In genomic region chr12:26188641-26189040, GRCh38 we compare ENCODE assay signal across 16 cellular contexts. TPM values are rescaled to one million over a fixed set of nuclear protein-coding genes. Genes with fewer than 3 reads are reported as not detected.
DNase-seq lines count a peak whose midpoint lies in the region; ATAC-seq and TF ChIP-seq lines count a peak whose summit lies in the region.
"Had no signal": no experiment of that assay in that cellular context is flagged by ENCODE, and none has a peak within 500 bp of the region (broad histone marks: within the 10 kb centered on the region; RNA-seq: fewer than 3 reads in every experiment).

No MANE protein-coding gene starts in this region.

- peak; percentile 44 for ATAC-seq in SK-N-SH treated with all-trans-retinoic acid at 6 μM for 48 hours

- H3K27me3 Mint-ChIP-seq in activated T-helper 2 cell treated with anti-CD3 and anti-CD28 coated beads, Interferon-gamma antibody, Interleukin-2, Interleukin-4, amounts not matched to agents 10 μg/mL and 5 μg/mL and 100 μg/mL, durations not matched to agents 14 hours and 24 hours and 36 hours (ENCODE audit: low read depth): peaks cover 44% of the 10 kb centered on the region

- H3K4me1 ChIP-seq in smooth muscle cell (ENCODE audit: low read depth) (peaks cover 6% of the 10 kb centered on the region), hepatocyte (ENCODE audit: insufficient read depth) (no peaks in the 10 kb centered on the region)
- H3K4me1 ChIP-seq: HAP-1, Peyer's patch had no signal

- no peaks in the 10 kb centered on the region for H3K36me3 ChIP-seq in smooth muscle cell (ENCODE audit: low read depth)
- H3K36me3 ChIP-seq in hepatocyte (replicated peaks; ENCODE audit: insufficient read depth, low read depth): no peaks in the 10 kb centered on the region
- H3K36me3 ChIP-seq: HAP-1, Peyer's patch had no signal

- no peaks in the 10 kb centered on the region for H3K9me3 Mint-ChIP-seq in activated T-helper 2 cell treated with anti-CD3 and anti-CD28 coated beads, Interferon-gamma antibody, Interleukin-2, Interleukin-4, amounts not matched to agents 10 μg/mL and 5 μg/mL and 100 μg/mL, durations not matched to agents 14 hours and 24 hours and 36 hours

- H3K27ac Mint-ChIP-seq in activated T-helper 2 cell treated with anti-CD3 and anti-CD28 coated beads, Interferon-gamma antibody, Interleukin-2, Interleukin-4, amounts not matched to agents 10 μg/mL and 5 μg/mL and 100 μg/mL, durations not matched to agents 14 hours and 24 hours and 36 hours: no peak overlapping the region

- H3K4me3 Mint-ChIP-seq in activated T-helper 2 cell treated with anti-CD3 and anti-CD28 coated beads, Interferon-gamma antibody, Interleukin-2, Interleukin-4, amounts not matched to agents 10 μg/mL and 5 μg/mL and 100 μg/mL, durations not matched to agents 14 hours and 24 hours and 36 hours (ENCODE audit: low read depth): no peak overlapping the region

- no peaks in the 10 kb centered on the region for H3K79me2 ChIP-seq in smooth muscle cell (ENCODE audit: low read depth)
- H3K79me2 ChIP-seq in hepatocyte: no peaks in the 10 kb centered on the region

- no peaks in the 10 kb centered on the region for H3K9me2 ChIP-seq in hepatocyte (replicated peaks; ENCODE audit: insufficient read depth)

- no peak overlapping the region for H2AFZ ChIP-seq in smooth muscle cell (ENCODE audit: low read depth)
- no peak overlapping the region for H2AFZ ChIP-seq in hepatocyte

- H3K4me1 Mint-ChIP-seq in activated T-helper 2 cell treated with anti-CD3 and anti-CD28 coated beads, Interferon-gamma antibody, Interleukin-2, Interleukin-4, amounts not matched to agents 10 μg/mL and 5 μg/mL and 100 μg/mL, durations not matched to agents 14 hours and 24 hours and 36 hours (ENCODE audit: low read depth): no peaks in the 10 kb centered on the region

- H3K9ac ChIP-seq in smooth muscle cell (ENCODE audit: low read depth): no peak overlapping the region

- H3F3A ChIP-seq in smooth muscle cell (ENCODE audit: low read depth): peaks cover 10% of the 10 kb centered on the region

- 83% methylated on average over 2 of the region's 2 CpGs for WGBS in smooth muscle cell (ENCODE audit: low lambda C conversion rate)
- WGBS in hepatocyte (ENCODE audit: low lambda C conversion rate, missing lambda C conversion rate): 95% methylated on average over 2 of the region's 2 CpGs

- TF ChIP-seq CTCF in fibroblast of mammary gland (conservative IDR thresholded peaks at IDR 0.05; ENCODE audit: control insufficient read depth, insufficient read depth, low read depth, low read length) (no peak), smooth muscle cell (IDR thresholded peaks at IDR 0.05; ENCODE audit: borderline replicate concordance, insufficient read depth, poor library complexity, severe bottlenecking) (no peak), hepatocyte (IDR thresholded peaks at IDR 0.05; ENCODE audit: poor library complexity) (no peak)

- H3K4me3 ChIP-seq in fibroblast of mammary gland (ENCODE audit: control insufficient read depth, low read depth, low read length) (no peak overlapping the region), smooth muscle cell (no peak overlapping the region), hepatocyte (no peak overlapping the region)
- H3K4me3 ChIP-seq: HAP-1, Peyer's patch had no signal

- H3K4me2 ChIP-seq in smooth muscle cell (peak overlapping the region; percentile 45), hepatocyte (no peak overlapping the region)

- no peaks in the 10 kb centered on the region for H3K9me3 ChIP-seq in smooth muscle cell (replicated peaks; ENCODE audit: low read depth)
- H3K9me3 ChIP-seq in hepatocyte (ENCODE audit: low read depth): no peaks in the 10 kb centered on the region
- H3K9me3 ChIP-seq: HAP-1, Peyer's patch had no signal

- H3K27me3 ChIP-seq in smooth muscle cell (ENCODE audit: low read depth) (no peaks in the 10 kb centered on the region), hepatocyte (no peaks in the 10 kb centered on the region)
- H3K27me3 ChIP-seq: Peyer's patch had no signal

- no peaks in the 10 kb centered on the region for H3K36me3 Mint-ChIP-seq in activated T-helper 2 cell treated with anti-CD3 and anti-CD28 coated beads, Interferon-gamma antibody, Interleukin-2, Interleukin-4, amounts not matched to agents 10 μg/mL and 5 μg/mL and 100 μg/mL, durations not matched to agents 14 hours and 24 hours and 36 hours (ENCODE audit: low read depth)

- H3K27ac ChIP-seq in smooth muscle cell (ENCODE audit: low read depth) (peak overlapping the region; percentile 86), hepatocyte (no peak overlapping the region)
- H3K27ac ChIP-seq: C4-2B, Peyer's patch had no signal

- intact Hi-C loops in activated T-helper 2 cell treated with anti-CD3 and anti-CD28 coated beads, Interferon-gamma antibody, Interleukin-2, Interleukin-4, amounts not matched to agents 10 μg/mL and 5 μg/mL and 100 μg/mL, durations not matched to agents 14 hours and 24 hours and 36 hours (cut with micrococcal nuclease): no loop called here

- H4K20me1 ChIP-seq in smooth muscle cell (ENCODE audit: low read depth) (no peaks in the 10 kb centered on the region), hepatocyte (ENCODE audit: insufficient read depth, poor library complexity, severe bottlenecking) (no peaks in the 10 kb centered on the region)

- DNase-seq in HT-29 (ENCODE audit: low spot score) (peak; percentile 45), fibroblast of mammary gland (ENCODE audit: low read depth) (peak; percentile 26), smooth muscle cell (lab: John Stamatoyannopoulos, UW; ENCODE audit: unreplicated experiment) (no peak), ureter (ENCODE audit: low spot score) (no peak), hepatocyte (ENCODE audit: low spot score) (no peak)
- no peak for DNase-seq in activated T-helper 2 cell treated with anti-CD3 and anti-CD28 coated beads, Interferon-gamma antibody, Interleukin-2, Interleukin-4, amounts not matched to agents 10 μg/mL and 5 μg/mL and 100 μg/mL, durations not matched to agents 14 hours and 24 hours and 36 hours (ENCODE audit: low spot score)
- DNase-seq: DMS153, KBM-7, NCI-H1092, NCI-H2107, NCI-H69, Peyer's patch, Right ventricle myocardium superior had no signal

TF ChIP-seq in SK-N-SH treated with all-trans-retinoic acid at 6 μM for 48 hours, 23 proteins besides CTCF, POLR2A, EP300 and RAD21 (continues in another document):
- TF ChIP-seq ZFP30 (CRISPR knock-in tag; IDR thresholded peaks at IDR 0.05) (no peak), POU6F1 (CRISPR knock-in tag; IDR thresholded peaks at IDR 0.05; ENCODE audit: borderline replicate concordance, low read depth) (no peak), TSHZ2 (CRISPR knock-in tag; IDR thresholded peaks at IDR 0.05) (no peak), CREB5 (CRISPR knock-in tag; IDR thresholded peaks at IDR 0.05; ENCODE audit: low read depth) (no peak), TOX (CRISPR knock-in tag; IDR thresholded peaks at IDR 0.05; ENCODE audit: borderline replicate concordance) (no peak)

RNA-seq across cellular contexts. Expression of gene SSPN, which starts 6.7 kb away (rescaled TPM):
- 3.2 and 10.6 TPM in 2 replicates for total RNA-seq in HT-29 (2014; rRNA removed; shearing (Covaris generic))
- 24.4 and 31.9 TPM in 2 replicates for total RNA-seq in smooth muscle cell
- 18.8 and 22.6 TPM in 2 replicates for polyA plus RNA-seq in smooth muscle cell
- total RNA-seq in activated T-helper 2 cell treated with anti-CD3 and anti-CD28 coated beads, Interferon-gamma antibody, Interleukin-2, Interleukin-4, amounts not matched to agents 10 μg/mL and 5 μg/mL and 100 μg/mL, durations not matched to agents 14 hours and 24 hours and 36 hours: not detected in 2 replicates
- total RNA-seq in ureter: 38.5 TPM
- total RNA-seq in hepatocyte: 4.1 and 12.5 TPM in 2 replicates
- polyA plus RNA-seq in hepatocyte: 1.7 and 2.3 TPM in 2 replicates

Comparison
In these comparisons a context has a peak if more than half of its experiments do, and no peak if none do; other contexts are left out.
1. DNase-seq: peak in HT-29 (single experiment) and fibroblast of mammary gland (single experiment); none in smooth muscle cell (single experiment), activated T-helper 2 cell treated with anti-CD3 and anti-CD28 coated beads, Interferon-gamma antibody, Interleukin-2, Interleukin-4, amounts not matched to agents 10 μg/mL and 5 μg/mL and 100 μg/mL, durations not matched to agents 14 hours and 24 hours and 36 hours (single experiment), ureter (single experiment) and hepatocyte (single experiment).